18 cellular contexts compared by ENCODE assay signal in genomic region chr4:68522207-68522606, GRCh38. TPM values are rescaled to one million over a fixed set of nuclear protein-coding genes. Genes with fewer than 3 reads are reported as not detected.
"Had no signal": no experiment of that assay in that cellular context is flagged by ENCODE, and none has a peak within 500 bp of the region (broad histone marks: within the 10 kb centered on the region; RNA-seq: fewer than 3 reads in every experiment).

No MANE protein-coding gene starts in this region.

RNA-seq across cellular contexts. Expression of gene UGT2B17, which starts 53.9 kb away (rescaled TPM):
- total RNA-seq: activated CD4-positive, alpha-beta memory T cell treated with anti-CD3 and anti-CD28 coated beads for 36 hours; activated CD4-positive, alpha-beta T cell treated with anti-CD3 and anti-CD28 coated beads for 36 hours; activated CD4-positive, alpha-beta T cell treated with anti-CD3 and anti-CD28 coated beads, Interleukin-2, amount 10 ng/mL, durations not matched to agents 24 days and 14 days; activated CD8-positive, alpha-beta memory T cell treated with anti-CD3 and anti-CD28 coated beads for 36 hours; activated CD8-positive, alpha-beta memory T cell treated with anti-CD3 and anti-CD28 coated beads, Interleukin-2, amount 10 ng/mL, durations not matched to agents 7 days and 5 days; activated CD8-positive, alpha-beta T cell treated with anti-CD3 and anti-CD28 coated beads, Interleukin-2, amount 10 ng/mL, durations not matched to agents 7 days and 5 days; activated naive CD4-positive, alpha-beta T cell treated with anti-CD3 and anti-CD28 coated beads for 36 hours; activated naive CD8-positive, alpha-beta T cell treated with anti-CD3 and anti-CD28 coated beads for 36 hours; activated T-helper 1 cell treated with anti-CD3 and anti-CD28 coated beads, Interleukin-12 subunit alpha, Interleukin-12 subunit beta, Interleukin-2, Interleukin-4 antibody, amounts not matched to agents 30 ng/mL and 10 ng/mL and 1 ng/mL, durations not matched to agents 14 hours and 24 hours and 36 hours; activated T-helper 2 cell treated with anti-CD3 and anti-CD28 coated beads, Interferon-gamma antibody, Interleukin-2, Interleukin-4, amounts not matched to agents 10 μg/mL and 5 μg/mL and 100 μg/mL, durations not matched to agents 14 hours and 24 hours and 36 hours; ascending aorta; cardiac septum; cerebellum; endodermal cell; esophagus muscularis mucosa; glomerular endothelial cell; T-helper 1 cell treated with Interleukin-12 subunit alpha and Interleukin-12 subunit beta and Interleukin-4 antibody, amounts not matched to agents 30 ng/mL and 1 ng/mL, for 36 hours had no signal
- polyA plus RNA-seq: heart right ventricle had no signal
